8 cellular contexts compared by ENCODE assay signal in genomic region chr12:120445911-120446909, GRCh38. TPM values are rescaled to one million over a fixed set of nuclear protein-coding genes. Genes with fewer than 3 reads are reported as not detected.
A peak's percentile ranks its signal among the peaks of the same experiment; 100 is the strongest.
DNase-seq lines count a peak whose midpoint lies in the region; ATAC-seq and TF ChIP-seq lines count a peak whose summit lies in the region.

Gene GATC (plus strand): TSS chr12:120446444. CDS start chr12:120446481, 37 bp downstream.
Gene TRIAP1 (minus strand): TSS chr12:120446384. CDS start chr12:120446372, 12 bp downstream.

- H3K4me3 ChIP-seq in right lobe of liver: peak within 1 kb of the TSS; percentile 83 to 93 (median 86)

- ATAC-seq in GM19324 (IDR thresholded peaks at IDR 0.05; ENCODE audit: low FRiP score, unreplicated experiment) (peak; percentile 93), HG03457 (IDR thresholded peaks at IDR 0.05; ENCODE audit: unreplicated experiment) (peak; percentile 58), right lobe of liver (peak; percentile 96 to 98 (median 97))

- peak within 1 kb of the TSS; percentile 73 to 76 (median 76) for H3K27ac ChIP-seq in right lobe of liver

- peaks cover 0 to 21% (median 9%) of the 10 kb centered on the region in 4 donors for H3K4me1 ChIP-seq in right lobe of liver

- no peak for TF ChIP-seq CTCF in right lobe of liver (IDR thresholded peaks at IDR 0.05)

- intact Hi-C loops in right lobe of liver (cut with DNase I): no loop called here

- no peaks in the 10 kb centered on the region for H3K27me3 ChIP-seq in right lobe of liver

- peak; percentile 43 to 90 (median 80) for DNase-seq in C1 segment of cervical spinal cord (lab: John Stamatoyannopoulos, UW)
- peak; percentile 94 for DNase-seq in NCI-H69 (lab: John Stamatoyannopoulos, UW)
- peak; percentile 81 to 83 for DNase-seq in activated CD4-positive, alpha-beta T cell treated with anti-CD3 and anti-CD28 coated beads, Interleukin-2, amount 50 U/mL, for 4 hours
- DNase-seq in dermis blood vessel endothelial cell: peak; percentile 91
- DNase-seq in right lobe of liver: peak; percentile 83 to 89 (median 89)
- peak; percentile 85 to 87 for DNase-seq in stimulated activated CD4-positive, alpha-beta T cell treated with anti-CD3 and anti-CD28 coated beads, Interleukin-4, amount 100 ng/mL, for 4 hours

- peak; percentile 52 for TF ChIP-seq POLR2A in right lobe of liver (IDR thresholded peaks at IDR 0.05)

- 0% methylated on average over 18 of the region's 80 CpGs for WGBS in right lobe of liver (ENCODE audit: insufficient coverage, low coverage, low lambda C conversion rate, missing lambda C conversion rate)

- peaks cover 0 to 35% (median 5%) of the 10 kb centered on the region in 4 donors for H3K36me3 ChIP-seq in right lobe of liver

- H3K9me3 ChIP-seq in right lobe of liver: no peaks in the 10 kb centered on the region

RNA-seq across cellular contexts. Expression of gene GATC, which starts in this region (rescaled TPM):
- total RNA-seq in dermis blood vessel endothelial cell (26.2 and 26.9 TPM in 2 replicates), right lobe of liver (10 to 100 TPM; 13.4 to 23.8 (median 15.9) TPM)

RNA-seq across cellular contexts. Expression of gene TRIAP1, which starts in this region (rescaled TPM):
- total RNA-seq in dermis blood vessel endothelial cell: 35.6 and 40.0 TPM in 2 replicates
- 10 to 100 TPM; 13.3 to 28.7 (median 17.0) TPM for total RNA-seq in right lobe of liver

Comparison
In these comparisons a context has a peak if more than half of its experiments do, and no peak if none do; other contexts are left out.
1. Peak in every context shown above with its lines: DNase-seq, ATAC-seq, H3K4me3 ChIP-seq and H3K27ac ChIP-seq.